15 cellular contexts compared by ENCODE assay signal in the genomic region with DNA sequence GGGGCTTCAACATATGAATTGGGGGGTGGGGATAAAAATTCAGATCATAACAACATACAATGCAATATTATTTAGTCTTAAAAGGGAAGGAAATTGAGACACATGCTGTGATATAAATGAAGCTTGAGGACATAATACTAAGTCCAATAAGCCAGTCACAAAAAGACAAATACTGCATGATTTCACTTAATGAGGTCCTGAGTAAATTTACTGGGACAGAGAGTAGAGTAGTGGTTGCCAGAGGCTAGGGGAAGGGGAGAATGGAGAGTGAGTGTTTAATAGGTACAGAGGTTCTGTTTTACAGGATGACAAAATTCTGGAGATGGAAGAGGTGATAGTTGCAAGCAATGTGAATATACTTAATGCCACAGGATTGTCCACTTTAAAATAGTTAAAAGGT.
DNase-seq lines count a peak whose midpoint lies in the region; ATAC-seq and TF ChIP-seq lines count a peak whose summit lies in the region.
"Had no signal": no experiment of that assay in that cellular context is flagged by ENCODE, and none has a peak within 500 bp of the region (broad histone marks: within the 10 kb centered on the region; RNA-seq: fewer than 3 reads in every experiment).

No MANE protein-coding gene starts in this region.

- no peaks in the 10 kb centered on the region for H3K27me3 ChIP-seq in subcutaneous abdominal adipose tissue (ENCODE audit: control insufficient read depth in 5 of 5, insufficient read depth in 4 of 5, low read length in 5 of 5)
- peaks cover 1% of the 10 kb centered on the region; the same call in 1 of the 2 replicates for H3K27me3 ChIP-seq in H7 (ENCODE audit: control insufficient read depth, insufficient read depth, low read length)
- H3K27me3 ChIP-seq: BLaER1 had no signal

- peak; percentile 48 for ATAC-seq in left lobe of liver
- ATAC-seq: CD8-positive, alpha-beta T cell had no signal

- H3K4me1 ChIP-seq in subcutaneous abdominal adipose tissue (ENCODE audit: control insufficient read depth in 5 of 5, insufficient read depth in 5 of 5, low read length in 5 of 5), result peaks cover 0 to 58% (median 34%) of the 10 kb centered on the region in 5 donors

- H3K9ac ChIP-seq in subcutaneous abdominal adipose tissue (ENCODE audit: low read length in 5 of 5), result no peak overlapping the region
- H3K9ac ChIP-seq: BLaER1 had no signal

- H3K4me3 ChIP-seq in LNCaP clone FGC (ENCODE audit: low read depth, low read length) (no peak overlapping the region), subcutaneous abdominal adipose tissue (ENCODE audit: low read depth in 1 of 5, low read length in 5 of 5) (no peak overlapping the region), H7 (ENCODE audit: insufficient read depth, low read depth, low read length) (no peak overlapping the region)
- H3K4me3 ChIP-seq: BLaER1 had no signal

- no peaks in the 10 kb centered on the region for H3K9me3 ChIP-seq in subcutaneous abdominal adipose tissue (ENCODE audit: control insufficient read depth in 5 of 5, low read length in 5 of 5)
- H3K9me3 ChIP-seq: BLaER1 had no signal

- H3K27ac ChIP-seq in subcutaneous abdominal adipose tissue (ENCODE audit: low read depth, low read length), result peak overlapping the region; percentile 84
- H3K27ac ChIP-seq: BLaER1 had no signal

- DNase-seq in NCI-H146 (lab: John Stamatoyannopoulos, UW) (peak; percentile 9), NCI-H146 treated with DMSO at 0.1 percent for 48 hours (lab: John Stamatoyannopoulos, UW; ENCODE audit: unreplicated experiment) (no peak), LNCaP clone FGC (ENCODE audit: low read depth) (peak; percentile 97), left lobe of liver (ENCODE audit: low spot score) (no peak), hepatic stellate cell (ENCODE audit: low spot score) (no peak), H7 (no peak)
- DNase-seq: 8988T; Calu3; CD8-positive, alpha-beta T cell; DMS79 treated with DMSO at 0.1 percent for 48 hours; GF-D8; GOT3; H9 had no signal

- H3K36me3 ChIP-seq in subcutaneous abdominal adipose tissue (ENCODE audit: control insufficient read depth in 5 of 5, insufficient read depth in 5 of 5, low read length in 5 of 5) (no peaks in the 10 kb centered on the region), H7 (replicated peaks; ENCODE audit: control insufficient read depth, insufficient read depth, low read length) (no peaks in the 10 kb centered on the region)
- H3K36me3 ChIP-seq: BLaER1 had no signal

- TF ChIP-seq CTCF in LNCaP clone FGC (IDR thresholded peaks at IDR 0.05; ENCODE audit: control insufficient read depth, extremely low read depth, insufficient read depth), result no peak

Comparison
In these comparisons a context has a peak if more than half of its experiments do, and no peak if none do; other contexts are left out.
1. DNase-seq: peak in NCI-H146 (single experiment) and LNCaP clone FGC (single experiment); none in NCI-H146 treated with DMSO at 0.1 percent for 48 hours (single experiment), left lobe of liver (single experiment), hepatic stellate cell (single experiment) and H7 (single experiment).